In genomic region chr3:42979044-42979962, GRCh38 we compare ENCODE assay signal across 8 cellular contexts. TPM values are rescaled to one million over a fixed set of nuclear protein-coding genes. Genes with fewer than 3 reads are reported as not detected.
DNase-seq lines count a peak whose midpoint lies in the region; ATAC-seq and TF ChIP-seq lines count a peak whose summit lies in the region.

Gene GASK1A (plus strand): TSS chr3:42979311. CDS start chr3:42979643, 332 bp downstream.

- peak; percentile 71 for ATAC-seq in GM23338
- no peak for ATAC-seq in GM18498 (IDR thresholded peaks at IDR 0.05; ENCODE audit: unreplicated experiment)
- no peak for ATAC-seq in GM21423 (IDR thresholded peaks at IDR 0.05; ENCODE audit: unreplicated experiment)

- H3K36me3 Mint-ChIP-seq in GM23338 (ENCODE audit: low read depth): peaks cover 19% of the 10 kb centered on the region
- H3K36me3 Mint-ChIP-seq in endodermal cell (ENCODE audit: low read depth): peaks cover 2% of the 10 kb centered on the region

- H3K36me3 ChIP-seq in GM23338 (ENCODE audit: insufficient read depth): no peaks in the 10 kb centered on the region; the same call in 1 of the 2 replicates
- H3K36me3 ChIP-seq in endodermal cell (ENCODE audit: control insufficient read depth, insufficient read depth, low read length): no peaks in the 10 kb centered on the region
- no peaks in the 10 kb centered on the region for H3K36me3 ChIP-seq in mucosa of rectum (ENCODE audit: control insufficient read depth in 2 of 2, insufficient read depth in 2 of 2, low read length in 2 of 2)
- no peaks in the 10 kb centered on the region for H3K36me3 ChIP-seq in thymus (ENCODE audit: control insufficient read depth, insufficient read depth)

- H3K4me1 ChIP-seq in GM23338 (ENCODE audit: insufficient read depth) (peaks cover 38% of the 10 kb centered on the region), endodermal cell (ENCODE audit: control insufficient read depth, insufficient read depth, low read length) (peaks cover 24% of the 10 kb centered on the region), mucosa of rectum (ENCODE audit: control insufficient read depth in 2 of 2, insufficient read depth in 2 of 2, low read length in 2 of 2) (no peaks in the 10 kb centered on the region), thymus (ENCODE audit: control insufficient read depth, insufficient read depth, low read length) (peaks cover 4% of the 10 kb centered on the region)

- H3F3A ChIP-seq in GM23338 (replicated peaks; ENCODE audit: low read depth): 0 out of 2 replicates have a peak, but pooled peaks cover 2% of the 10 kb centered on the region

- no peaks in the 10 kb centered on the region; the same call in 1 of the 2 replicates for H3K79me2 ChIP-seq in GM23338 (replicated peaks; ENCODE audit: insufficient read depth)

- no peaks in the 10 kb centered on the region for H4K20me1 ChIP-seq in GM23338 (replicated peaks; ENCODE audit: insufficient read depth)

- DNase-seq in 8988T (peak; percentile 39), GM23338 (ENCODE audit: low spot score) (peak; percentile 89), UCSD-AML1 (lab: John Stamatoyannopoulos, UW; ENCODE audit: unreplicated experiment) (peak; percentile 28), endodermal cell (peak; percentile 90)

- peaks cover 22% of the 10 kb centered on the region for H3K9me3 ChIP-seq in endodermal cell (ENCODE audit: control insufficient read depth, low read length)
- peaks cover 0 to 2% of the 10 kb centered on the region in 2 donors for H3K9me3 ChIP-seq in mucosa of rectum (ENCODE audit: control insufficient read depth in 2 of 2, low read length in 2 of 2)
- H3K9me3 ChIP-seq in thymus (ENCODE audit: control insufficient read depth): peaks cover under 1% of the 10 kb centered on the region

- peak within 1 kb of the TSS; percentile 84 for H3K4me3 Mint-ChIP-seq in GM23338
- H3K4me3 Mint-ChIP-seq in endodermal cell: peak within 1 kb of the TSS; percentile 77

- peak within 1 kb of the TSS; percentile 93 for H3K4me2 ChIP-seq in GM23338

- 0 to 2% methylated on average over 46 to 79 of the region's 79 CpGs for WGBS in endodermal cell (ENCODE audit: insufficient coverage in 1 of 2, insufficient read length in 1 of 2), 2 experiments
- 2% methylated on average over 79 of the region's 79 CpGs for WGBS in thymus

- peaks cover 25% of the 10 kb centered on the region for H3K9me3 Mint-ChIP-seq in GM23338
- peaks cover 25% of the 10 kb centered on the region for H3K9me3 Mint-ChIP-seq in endodermal cell

- no peak within 1 kb of the TSS for H3K27ac Mint-ChIP-seq in GM23338
- H3K27ac Mint-ChIP-seq in endodermal cell: no peak within 1 kb of the TSS

- H3K27ac ChIP-seq in GM23338 (ENCODE audit: low read depth) (no peak within 1 kb of the TSS), endodermal cell (ENCODE audit: low read depth, low read length) (no peak within 1 kb of the TSS), mucosa of rectum (ENCODE audit: low read depth in 2 of 2, low read length in 2 of 2) (no peak within 1 kb of the TSS), thymus (ENCODE audit: low read depth) (peak within 1 kb of the TSS; percentile 18)

- peak within 1 kb of the TSS; percentile 93 for H2AFZ ChIP-seq in GM23338

- peaks cover 22% of the 10 kb centered on the region for H3K27me3 Mint-ChIP-seq in GM23338 (ENCODE audit: insufficient read depth, low read depth, poor library complexity)
- peaks cover 65% of the 10 kb centered on the region for H3K27me3 Mint-ChIP-seq in endodermal cell (ENCODE audit: insufficient read depth)

- H3K4me1 Mint-ChIP-seq in GM23338: peaks cover 41% of the 10 kb centered on the region
- H3K4me1 Mint-ChIP-seq in endodermal cell: peaks cover 22% of the 10 kb centered on the region

- H3K9ac ChIP-seq in endodermal cell (ENCODE audit: extremely low read depth, low read length, poor library complexity, severe bottlenecking): peak within 1 kb of the TSS; percentile 46
- H3K9ac ChIP-seq in mucosa of rectum (ENCODE audit: low read depth in 1 of 2, low read length in 2 of 2): peak within 1 kb of the TSS in 1 of 2 donors; percentile 26

- TF ChIP-seq CTCF in GM23338 (conservative IDR thresholded peaks at IDR 0.05; ENCODE audit: low read depth in 2 of 2) (no peak), endodermal cell (conservative IDR thresholded peaks at IDR 0.05) (no peak)

- H3K4me3 ChIP-seq in GM23338: peak within 1 kb of the TSS; percentile 87
- peak within 1 kb of the TSS; percentile 83 for H3K4me3 ChIP-seq in endodermal cell (ENCODE audit: low read length)
- peak within 1 kb of the TSS; percentile 54 to 56 for H3K4me3 ChIP-seq in mucosa of rectum (ENCODE audit: low read length in 2 of 2)
- peak within 1 kb of the TSS; percentile 59 for H3K4me3 ChIP-seq in thymus (ENCODE audit: low read length)

- H3K9me2 ChIP-seq in GM23338 (ENCODE audit: insufficient read depth): no peaks in the 10 kb centered on the region

- H3K27me3 ChIP-seq in GM23338 (ENCODE audit: insufficient read depth) (peaks cover 38% of the 10 kb centered on the region), endodermal cell (ENCODE audit: control insufficient read depth, insufficient read depth, low read length, poor library complexity, severe bottlenecking) (peaks cover 22% of the 10 kb centered on the region), mucosa of rectum (ENCODE audit: control insufficient read depth in 2 of 2, insufficient read depth in 2 of 2, low read length in 2 of 2) (peaks cover 13 to 22% of the 10 kb centered on the region in 2 donors), thymus (ENCODE audit: control insufficient read depth, insufficient read depth) (peaks cover 25% of the 10 kb centered on the region)

TF ChIP-seq in GM23338, 12 proteins besides CTCF, POLR2A, EP300 and RAD21 (continues in another document):
- TF ChIP-seq, protein P1, sequence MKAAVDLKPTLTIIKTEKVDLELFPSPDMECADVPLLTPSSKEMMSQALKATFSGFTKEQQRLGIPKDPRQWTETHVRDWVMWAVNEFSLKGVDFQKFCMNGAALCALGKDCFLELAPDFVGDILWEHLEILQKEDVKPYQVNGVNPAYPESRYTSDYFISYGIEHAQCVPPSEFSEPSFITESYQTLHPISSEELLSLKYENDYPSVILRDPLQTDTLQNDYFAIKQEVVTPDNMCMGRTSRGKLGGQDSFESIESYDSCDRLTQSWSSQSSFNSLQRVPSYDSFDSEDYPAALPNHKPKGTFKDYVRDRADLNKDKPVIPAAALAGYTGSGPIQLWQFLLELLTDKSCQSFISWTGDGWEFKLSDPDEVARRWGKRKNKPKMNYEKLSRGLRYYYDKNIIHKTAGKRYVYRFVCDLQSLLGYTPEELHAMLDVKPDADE (IDR thresholded peaks at IDR 0.05): no peak

RNA-seq across cellular contexts. Expression of gene GASK1A, which starts in this region (rescaled TPM):
- total RNA-seq in GM23338 (2014; rRNA removed; shearing (Covaris generic)): 11.1 and 16.2 TPM in 2 replicates
- polyA plus RNA-seq in GM23338 (2016; fragmentation: Nextera tagmentation; extraction: Ambion mirVana): 1.5 and 2.6 TPM in 2 replicates
- 1 to 10 TPM; 4.0 to 5.3 TPM for total RNA-seq in endodermal cell
- 2.7 TPM for polyA plus RNA-seq in endodermal cell (2013, experiment 1 of 2)
- polyA plus RNA-seq in endodermal cell (2013, experiment 2 of 2): 2.0 TPM
- 1.0 TPM for polyA plus RNA-seq in thymus

Comparison
In these comparisons a context has a peak if more than half of its experiments do, and no peak if none do; other contexts are left out.
1. DNase-seq: peak in every context shown above with its lines; median percentile 90 in endodermal cell; 89 in GM23338; 39 in 8988T; 28 in UCSD-AML1.